ENCODE assay signal across 2 cellular contexts in the genomic region with DNA sequence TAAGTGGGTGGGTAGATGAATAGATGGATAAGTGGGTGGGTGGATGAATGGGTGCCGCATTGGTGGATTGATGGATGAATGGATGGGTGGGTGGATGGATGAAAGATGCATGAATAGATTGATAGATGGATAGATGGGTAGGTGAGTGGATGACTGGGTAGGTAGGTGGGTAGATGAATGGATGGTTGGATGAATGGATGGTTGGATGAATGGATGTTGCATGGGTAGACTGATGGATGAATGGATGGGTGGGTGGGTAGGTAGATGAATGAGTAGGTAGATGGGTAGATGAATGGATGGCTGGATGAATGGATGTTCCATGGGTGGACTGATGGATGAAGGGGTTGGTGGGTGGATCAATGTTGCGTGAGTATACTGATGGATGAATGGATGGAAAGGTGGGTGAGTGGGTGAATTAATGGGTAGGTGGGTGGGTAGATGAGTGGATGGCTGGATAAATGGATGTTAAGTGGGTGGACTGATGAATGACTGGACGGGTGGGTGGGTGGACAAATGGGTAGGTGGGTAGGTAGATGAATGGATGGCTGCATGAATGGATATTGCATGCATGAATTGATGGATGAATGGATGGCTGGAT.
TF ChIP-seq lines count a peak whose summit lies in the region.

No MANE protein-coding gene starts in this region.

TF ChIP-seq in HEK293, 187 proteins besides CTCF, POLR2A, EP300 and RAD21:
- TF ChIP-seq ZNF248 (tag by site-specific recombination; IDR thresholded peaks at IDR 0.05) = no peak
- no peak for TF ChIP-seq ZNF544 (tag by site-specific recombination; IDR thresholded peaks at IDR 0.05)
- TF ChIP-seq ZBTB17 (tag by site-specific recombination; IDR thresholded peaks at IDR 0.05) = peak; percentile 54; the same call in 1 of the 2 replicates
- TF ChIP-seq MEIS1 (CRISPR knock-in tag; IDR thresholded peaks at IDR 0.05; ENCODE audit: borderline replicate concordance) = no peak
- TF ChIP-seq ZNF624 (tag by site-specific recombination; IDR thresholded peaks at IDR 0.05) = no peak
- TF ChIP-seq ZFHX2 (tag by site-specific recombination; conservative IDR thresholded peaks at IDR 0.05) = peak; percentile 95
- peak; percentile 51 for TF ChIP-seq ZNF366 (tag by site-specific recombination; conservative IDR thresholded peaks at IDR 0.05)
- TF ChIP-seq, protein P1, sequence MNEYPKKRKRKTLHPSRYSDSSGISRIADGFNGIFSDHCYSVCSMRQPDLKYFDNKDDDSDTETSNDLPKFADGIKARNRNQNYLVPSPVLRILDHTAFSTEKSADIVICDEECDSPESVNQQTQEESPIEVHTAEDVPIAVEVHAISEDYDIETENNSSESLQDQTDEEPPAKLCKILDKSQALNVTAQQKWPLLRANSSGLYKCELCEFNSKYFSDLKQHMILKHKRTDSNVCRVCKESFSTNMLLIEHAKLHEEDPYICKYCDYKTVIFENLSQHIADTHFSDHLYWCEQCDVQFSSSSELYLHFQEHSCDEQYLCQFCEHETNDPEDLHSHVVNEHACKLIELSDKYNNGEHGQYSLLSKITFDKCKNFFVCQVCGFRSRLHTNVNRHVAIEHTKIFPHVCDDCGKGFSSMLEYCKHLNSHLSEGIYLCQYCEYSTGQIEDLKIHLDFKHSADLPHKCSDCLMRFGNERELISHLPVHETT (tag by site-specific recombination; IDR thresholded peaks at IDR 0.05) = no peak
- TF ChIP-seq ZNF404 (tag by site-specific recombination; IDR thresholded peaks at IDR 0.05) = no peak
- peak; percentile 90 for TF ChIP-seq EGR2 (tag by site-specific recombination; IDR thresholded peaks at IDR 0.05; ENCODE audit: low read depth)
- TF ChIP-seq ZNF621 (tag by site-specific recombination; IDR thresholded peaks at IDR 0.05) = no peak
- no peak for TF ChIP-seq OVOL3 (tag by site-specific recombination; IDR thresholded peaks at IDR 0.05)
- no peak for TF ChIP-seq KLF9 (tag by site-specific recombination; IDR thresholded peaks at IDR 0.05; ENCODE audit: low read depth)
- no peak for TF ChIP-seq ZEB2 (tag by site-specific recombination; IDR thresholded peaks at IDR 0.05)
- TF ChIP-seq ZNF184 (tag by site-specific recombination; IDR thresholded peaks at IDR 0.05) = no peak
- TF ChIP-seq ZNF16 (tag by site-specific recombination; IDR thresholded peaks at IDR 0.05; ENCODE audit: low read depth) = no peak
- no peak for TF ChIP-seq YY2 (tag by site-specific recombination; IDR thresholded peaks at IDR 0.05)
- no peak for TF ChIP-seq ZNF610 (tag by site-specific recombination; IDR thresholded peaks at IDR 0.05; ENCODE audit: borderline replicate concordance)
- TF ChIP-seq ZNF169 (tag by site-specific recombination; IDR thresholded peaks at IDR 0.05) = no peak
- no peak for TF ChIP-seq HOXD13 (CRISPR knock-in tag; IDR thresholded peaks at IDR 0.05; ENCODE audit: borderline replicate concordance)
- TF ChIP-seq ZBTB1 (tag by site-specific recombination; IDR thresholded peaks at IDR 0.05) = no peak
- TF ChIP-seq, protein P2, sequence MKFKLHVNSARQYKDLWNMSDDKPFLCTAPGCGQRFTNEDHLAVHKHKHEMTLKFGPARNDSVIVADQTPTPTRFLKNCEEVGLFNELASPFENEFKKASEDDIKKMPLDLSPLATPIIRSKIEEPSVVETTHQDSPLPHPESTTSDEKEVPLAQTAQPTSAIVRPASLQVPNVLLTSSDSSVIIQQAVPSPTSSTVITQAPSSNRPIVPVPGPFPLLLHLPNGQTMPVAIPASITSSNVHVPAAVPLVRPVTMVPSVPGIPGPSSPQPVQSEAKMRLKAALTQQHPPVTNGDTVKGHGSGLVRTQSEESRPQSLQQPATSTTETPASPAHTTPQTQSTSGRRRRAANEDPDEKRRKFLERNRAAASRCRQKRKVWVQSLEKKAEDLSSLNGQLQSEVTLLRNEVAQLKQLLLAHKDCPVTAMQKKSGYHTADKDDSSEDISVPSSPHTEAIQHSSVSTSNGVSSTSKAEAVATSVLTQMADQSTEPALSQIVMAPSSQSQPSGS (tag by site-specific recombination; IDR thresholded peaks at IDR 0.05; ENCODE audit: low read depth) = no peak

TF ChIP-seq in K562, 482 proteins besides CTCF, POLR2A, EP300 and RAD21:
- no peak for TF ChIP-seq SMC3 (conservative IDR thresholded peaks at IDR 0.05; ENCODE audit: insufficient read depth, low read depth, low read length)
- TF ChIP-seq SUPT5H (IDR thresholded peaks at IDR 0.05) = peak; percentile 22; the same call in 1 of the 2 replicates
- TF ChIP-seq, protein P3, sequence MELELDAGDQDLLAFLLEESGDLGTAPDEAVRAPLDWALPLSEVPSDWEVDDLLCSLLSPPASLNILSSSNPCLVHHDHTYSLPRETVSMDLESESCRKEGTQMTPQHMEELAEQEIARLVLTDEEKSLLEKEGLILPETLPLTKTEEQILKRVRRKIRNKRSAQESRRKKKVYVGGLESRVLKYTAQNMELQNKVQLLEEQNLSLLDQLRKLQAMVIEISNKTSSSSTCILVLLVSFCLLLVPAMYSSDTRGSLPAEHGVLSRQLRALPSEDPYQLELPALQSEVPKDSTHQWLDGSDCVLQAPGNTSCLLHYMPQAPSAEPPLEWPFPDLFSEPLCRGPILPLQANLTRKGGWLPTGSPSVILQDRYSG (tag; conservative IDR thresholded peaks at IDR 0.05; ENCODE audit: low read depth) = no peak
- TF ChIP-seq, protein P4, sequence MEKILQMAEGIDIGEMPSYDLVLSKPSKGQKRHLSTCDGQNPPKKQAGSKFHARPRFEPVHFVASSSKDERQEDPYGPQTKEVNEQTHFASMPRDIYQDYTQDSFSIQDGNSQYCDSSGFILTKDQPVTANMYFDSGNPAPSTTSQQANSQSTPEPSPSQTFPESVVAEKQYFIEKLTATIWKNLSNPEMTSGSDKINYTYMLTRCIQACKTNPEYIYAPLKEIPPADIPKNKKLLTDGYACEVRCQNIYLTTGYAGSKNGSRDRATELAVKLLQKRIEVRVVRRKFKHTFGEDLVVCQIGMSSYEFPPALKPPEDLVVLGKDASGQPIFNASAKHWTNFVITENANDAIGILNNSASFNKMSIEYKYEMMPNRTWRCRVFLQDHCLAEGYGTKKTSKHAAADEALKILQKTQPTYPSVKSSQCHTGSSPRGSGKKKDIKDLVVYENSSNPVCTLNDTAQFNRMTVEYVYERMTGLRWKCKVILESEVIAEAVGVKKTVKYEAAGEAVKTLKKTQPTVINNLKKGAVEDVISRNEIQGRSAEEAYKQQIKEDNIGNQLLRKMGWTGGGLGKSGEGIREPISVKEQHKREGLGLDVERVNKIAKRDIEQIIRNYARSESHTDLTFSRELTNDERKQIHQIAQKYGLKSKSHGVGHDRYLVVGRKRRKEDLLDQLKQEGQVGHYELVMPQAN (IDR thresholded peaks at IDR 0.05; ENCODE audit: borderline replicate concordance) = no peak
